Comparison of ENCODE assay signal across 7 cellular contexts in the genomic region with DNA sequence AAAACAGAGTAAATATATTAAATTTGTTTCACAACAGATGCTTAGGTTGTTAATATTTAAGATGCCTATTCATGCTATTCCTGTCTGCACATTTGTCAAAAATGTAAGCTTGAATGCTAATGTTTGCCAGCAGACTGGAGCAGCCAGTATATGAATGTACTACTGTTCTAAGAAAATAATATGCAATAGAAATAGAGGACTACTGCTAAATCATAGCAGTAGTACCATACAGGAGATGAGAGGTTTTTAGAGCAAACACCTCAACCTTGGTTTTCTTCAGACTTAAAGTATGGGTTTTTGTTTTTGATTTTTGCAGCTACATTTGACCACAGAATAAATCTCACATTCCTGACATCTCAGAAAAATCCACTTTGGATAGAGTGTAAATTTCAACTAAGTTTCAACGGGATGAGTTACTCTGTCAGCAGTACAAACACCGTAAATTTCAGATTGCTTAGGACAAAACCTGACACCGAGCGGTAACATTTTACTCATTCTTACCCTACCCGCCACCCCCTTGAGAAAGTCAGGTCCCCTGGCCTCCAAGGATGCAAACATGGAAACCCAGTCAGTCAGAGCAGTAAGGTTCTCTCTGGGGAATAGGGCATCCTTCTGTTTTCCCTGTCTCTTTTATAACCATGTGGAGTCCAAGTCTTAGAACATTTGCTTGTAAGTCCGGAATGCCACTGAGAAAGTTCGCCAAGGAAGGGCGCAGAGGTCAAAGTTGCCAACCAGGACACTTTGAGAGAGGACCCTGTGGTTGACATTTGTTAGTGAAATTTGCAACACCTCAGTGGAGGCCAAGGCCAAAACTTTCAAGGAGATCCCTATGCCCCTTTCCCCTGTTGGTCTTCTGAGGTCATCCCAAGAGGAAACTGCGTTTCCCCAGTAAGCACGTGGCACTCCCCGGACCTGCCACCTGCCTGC.
DNase-seq lines count a peak whose midpoint lies in the region; ATAC-seq lines count a peak whose summit lies in the region.

No MANE protein-coding gene starts in this region.

- no peaks in the 10 kb centered on the region for H3K27me3 Mint-ChIP-seq in T-helper 1 cell treated with Interleukin-12 subunit alpha and Interleukin-12 subunit beta and Interleukin-4 antibody, amounts not matched to agents 30 μg/mL and 1 μg/mL, for 36 hours (ENCODE audit: low read depth)

- H3K36me3 Mint-ChIP-seq in T-helper 1 cell treated with Interleukin-12 subunit alpha and Interleukin-12 subunit beta and Interleukin-4 antibody, amounts not matched to agents 30 μg/mL and 1 μg/mL, for 36 hours (ENCODE audit: low read depth), result peaks cover 61% of the 10 kb centered on the region

- H3K27ac Mint-ChIP-seq in T-helper 1 cell treated with Interleukin-12 subunit alpha and Interleukin-12 subunit beta and Interleukin-4 antibody, amounts not matched to agents 30 μg/mL and 1 μg/mL, for 36 hours, result peak overlapping the region; percentile 89

- H3K9me3 ChIP-seq in HAP-1, result no peaks in the 10 kb centered on the region

- peak overlapping the region; percentile 94 for H3K4me3 Mint-ChIP-seq in T-helper 1 cell treated with Interleukin-12 subunit alpha and Interleukin-12 subunit beta and Interleukin-4 antibody, amounts not matched to agents 30 μg/mL and 1 μg/mL, for 36 hours

- peaks cover 2% of the 10 kb centered on the region for H3K9me3 Mint-ChIP-seq in T-helper 1 cell treated with Interleukin-12 subunit alpha and Interleukin-12 subunit beta and Interleukin-4 antibody, amounts not matched to agents 30 μg/mL and 1 μg/mL, for 36 hours

- H3K4me1 Mint-ChIP-seq in T-helper 1 cell treated with Interleukin-12 subunit alpha and Interleukin-12 subunit beta and Interleukin-4 antibody, amounts not matched to agents 30 μg/mL and 1 μg/mL, for 36 hours (ENCODE audit: low read depth), result peaks cover 43% of the 10 kb centered on the region

- peaks cover 3% of the 10 kb centered on the region; the same call in 1 of the 2 replicates for H3K36me3 ChIP-seq in HAP-1 (replicated peaks)

- peak in 1 of 2 experiments; percentile 30 for DNase-seq in HAP-1 (ENCODE audit: low spot score in 2 of 2)
- DNase-seq in stimulated activated CD4-positive, alpha-beta T cell treated with anti-CD3 and anti-CD28 coated beads, Interleukin-4, amount 100 ng/mL, for 1 hour, result peak; percentile 17
- no peak for DNase-seq in posterior cingulate gyrus

- H3K4me1 ChIP-seq in HAP-1, result peaks cover 39% of the 10 kb centered on the region

- H3K27me3 ChIP-seq in HAP-1 (ENCODE audit: low read depth), result no peaks in the 10 kb centered on the region

- in situ Hi-C loops in HAP-1 (cut with MboI; ENCODE audit: low sequenced_read_pairs), result no loop called here

- no peak for ATAC-seq in HG02798 (IDR thresholded peaks at IDR 0.05; ENCODE audit: poor library complexity, unreplicated experiment)
- ATAC-seq in GM21526 (IDR thresholded peaks at IDR 0.05; ENCODE audit: low FRiP score, unreplicated experiment), result no peak

- intact Hi-C loops in posterior cingulate gyrus (cut with DNase I), result no loop called here

- H3K4me3 ChIP-seq in HAP-1 (peak overlapping the region; percentile 57), iPS-11a (ENCODE audit: low read depth, low read length) (peak overlapping the region; percentile 61)
